1 cellular context compared by ENCODE assay signal in genomic region chr20:45174434-45175364, GRCh38.
TF ChIP-seq lines count a peak whose summit lies in the region.

TSS of gene PI3 (plus strand) at chr20:45174902. CDS start at chr20:45174923, 21 bp downstream.

TF ChIP-seq in HepG2, 621 proteins besides CTCF, POLR2A, EP300 and RAD21 (continued from another document and continues in another):
- TF ChIP-seq ATF6 (CRISPR knock-in tag; conservative IDR thresholded peaks at IDR 0.05) (no peak), WIZ (CRISPR knock-in tag; IDR thresholded peaks at IDR 0.05) (peak; percentile 50; the same call in 1 of the 2 replicates), MLLT10 (CRISPR knock-in tag; IDR thresholded peaks at IDR 0.05) (no peak), TGIF2 (CRISPR knock-in tag; IDR thresholded peaks at IDR 0.05) (no peak), ZNF484 (CRISPR knock-in tag; IDR thresholded peaks at IDR 0.05; ENCODE audit: borderline replicate concordance, low read depth) (no peak), FLYWCH1 (CRISPR knock-in tag; IDR thresholded peaks at IDR 0.05) (no peak), PATZ1 (CRISPR knock-in tag; IDR thresholded peaks at IDR 0.05) (0 out of 2 replicates have a peak, but pooled peaks have one; percentile 11), ZBTB33 (CRISPR knock-in tag; IDR thresholded peaks at IDR 0.05) (no peak), ZNF550 (CRISPR knock-in tag; IDR thresholded peaks at IDR 0.05; ENCODE audit: borderline replicate concordance) (no peak), HNF1B (CRISPR knock-in tag; IDR thresholded peaks at IDR 0.05) (no peak), GMEB1 (CRISPR knock-in tag; IDR thresholded peaks at IDR 0.05; ENCODE audit: borderline replicate concordance) (no peak), LCORL (IDR thresholded peaks at IDR 0.05) (no peak), LCORL (CRISPR knock-in tag; IDR thresholded peaks at IDR 0.05) (0 out of 2 replicates have a peak, but pooled peaks have one; percentile 15), AGO2 (optimal IDR thresholded peaks at IDR 0.05; ENCODE audit: low read depth, low read length) (no peak), ZNF207 (IDR thresholded peaks at IDR 0.05; ENCODE audit: borderline replicate concordance) (no peak), EED (CRISPR knock-in tag; IDR thresholded peaks at IDR 0.05) (no peak), TIGD3 (CRISPR knock-in tag; IDR thresholded peaks at IDR 0.05; ENCODE audit: borderline replicate concordance) (no peak), KAT2B (IDR thresholded peaks at IDR 0.05; ENCODE audit: borderline replicate concordance, low read depth, low read length) (no peak), MAX (IDR thresholded peaks at IDR 0.05) (0 out of 2 replicates have a peak, but pooled peaks have one; percentile 25), TEAD3 (CRISPR knock-in tag; optimal IDR thresholded peaks at IDR 0.05; ENCODE audit: borderline replicate concordance) (peak; percentile 36), NR2F6 (IDR thresholded peaks at IDR 0.05) (0 out of 2 replicates have a peak, but pooled peaks have one; percentile 13), NR2F6 (CRISPR knock-in tag; IDR thresholded peaks at IDR 0.05) (no peak), HNF4A (CRISPR knock-in tag; IDR thresholded peaks at IDR 0.05) (0 out of 2 replicates have a peak, but pooled peaks have one; percentile 25), MAZ (IDR thresholded peaks at IDR 0.05; ENCODE audit: borderline replicate concordance, low read depth, low read length) (no peak), MAZ (CRISPR knock-in tag; IDR thresholded peaks at IDR 0.05; ENCODE audit: low read depth) (no peak), SALL1 (CRISPR knock-in tag; IDR thresholded peaks at IDR 0.05) (0 out of 2 replicates have a peak, but pooled peaks have one; percentile 12), ZBTB39 (CRISPR knock-in tag; IDR thresholded peaks at IDR 0.05) (no peak), ZNF224 (CRISPR knock-in tag; IDR thresholded peaks at IDR 0.05) (no peak), ZNF615 (CRISPR knock-in tag; IDR thresholded peaks at IDR 0.05; ENCODE audit: borderline replicate concordance) (no peak), ZBTB38 (CRISPR knock-in tag; IDR thresholded peaks at IDR 0.05) (no peak), SMC3 (IDR thresholded peaks at IDR 0.05; ENCODE audit: low read length) (no peak), PPARG (CRISPR knock-in tag; conservative IDR thresholded peaks at IDR 0.05) (no peak), TP53 (CRISPR knock-in tag; conservative IDR thresholded peaks at IDR 0.05) (no peak), MTERF4 (CRISPR knock-in tag; IDR thresholded peaks at IDR 0.05) (no peak), THYN1 (CRISPR knock-in tag; IDR thresholded peaks at IDR 0.05; ENCODE audit: borderline replicate concordance, low read depth) (no peak), THAP7 (CRISPR knock-in tag; IDR thresholded peaks at IDR 0.05) (no peak), ZNF280D (CRISPR knock-in tag; IDR thresholded peaks at IDR 0.05) (no peak), ZNF263 (CRISPR knock-in tag; IDR thresholded peaks at IDR 0.05) (peak; percentile 66)
